In genomic region chr11:98657711-98658110, GRCh38 we compare ENCODE assay signal across 5 cellular contexts.
"Had no signal": no experiment of that assay in that cellular context is flagged by ENCODE, and none has a peak within 500 bp of the region (broad histone marks: within the 10 kb centered on the region; RNA-seq: fewer than 3 reads in every experiment).

No MANE protein-coding gene starts in this region.

- H3K4me3 ChIP-seq: GM23338, K562 had no signal

- DNase-seq: H9, HCEC 1CT, IMR-90 had no signal

- H3K4me1 Mint-ChIP-seq: H9 had no signal

- H3K9me3 Mint-ChIP-seq: GM23338, H9 had no signal

- H3K27ac Mint-ChIP-seq: GM23338, H9 had no signal

- H3K4me2 ChIP-seq: GM23338 had no signal

- H2AFZ ChIP-seq: GM23338 had no signal

- H3K4me3 Mint-ChIP-seq: GM23338, H9 had no signal
